In genomic region chr15:71677766-71678165, GRCh38 we compare ENCODE assay signal across 13 cellular contexts.
DNase-seq lines count a peak whose midpoint lies in the region; ATAC-seq, FAIRE-seq and TF ChIP-seq lines count a peak whose summit lies in the region.
"Had no signal": no experiment of that assay in that cellular context is flagged by ENCODE, and none has a peak within 500 bp of the region (broad histone marks: within the 10 kb centered on the region; RNA-seq: fewer than 3 reads in every experiment).

No MANE protein-coding gene starts in this region.

- no peaks in the 10 kb centered on the region for H3K4me1 ChIP-seq in pancreas

- H3K9ac ChIP-seq in neural cell (ENCODE audit: low read length): no peak overlapping the region

- no peak for TF ChIP-seq RAD21 in neural cell (conservative IDR thresholded peaks at IDR 0.05)

- H3F3A ChIP-seq in neural cell (ENCODE audit: insufficient read depth, low read length, poor library complexity, severe bottlenecking): no peaks in the 10 kb centered on the region

- peak overlapping the region in 1 of 2 donors; percentile 38 for H3K4me3 Mint-ChIP-seq in stimulated activated naive CD8-positive, alpha-beta T cell treated with anti-CD3 and anti-CD28 coated beads, Interleukin-15, amount 100 ng/mL, for 72 hours
- H3K4me3 Mint-ChIP-seq in activated T-helper 2 cell treated with anti-CD3 and anti-CD28 coated beads, Interferon-gamma antibody, Interleukin-2, Interleukin-4, amounts not matched to agents 10 μg/mL and 5 μg/mL and 100 μg/mL, durations not matched to agents 14 hours and 24 hours and 36 hours (ENCODE audit: low read depth): no peak overlapping the region
- H3K4me3 Mint-ChIP-seq: activated CD4-positive, alpha-beta T cell treated with anti-CD3 and anti-CD28 coated beads, Interleukin-2, amount 10 ng/mL, durations not matched to agents 7 days and 5 days; activated naive CD8-positive, alpha-beta T cell treated with anti-CD3 and anti-CD28 coated beads, Interleukin-2, amount 10 ng/mL, durations not matched to agents 7 days and 5 days; activated T-cell treated with anti-CD3 and anti-CD28 coated beads, Interleukin-2, amount 50 U/mL, for 4 hours had no signal

- H3K9me2 ChIP-seq in neural cell (ENCODE audit: insufficient read depth, low read length): no peaks in the 10 kb centered on the region

- no peak overlapping the region for H3K4me3 ChIP-seq in neural cell (ENCODE audit: low read length)
- no peak overlapping the region for H3K4me3 ChIP-seq in pancreas

- H3K4me2 ChIP-seq in neural cell (ENCODE audit: low read length): no peak overlapping the region

- TF ChIP-seq CTCF in neural cell (IDR thresholded peaks at IDR 0.05; ENCODE audit: poor library complexity, severe bottlenecking) (no peak), pancreas (IDR thresholded peaks at IDR 0.05) (no peak)

- 74 to 77% methylated on average over 5 of the region's 5 CpGs for WGBS in pancreas, 2 donors

- peaks cover 48% of the 10 kb centered on the region for H3K27me3 Mint-ChIP-seq in stimulated activated naive CD8-positive, alpha-beta T cell treated with anti-CD3 and anti-CD28 coated beads, Interleukin-15, amount 100 ng/mL, for 72 hours
- peaks cover 6% of the 10 kb centered on the region for H3K27me3 Mint-ChIP-seq in activated T-helper 2 cell treated with anti-CD3 and anti-CD28 coated beads, Interferon-gamma antibody, Interleukin-2, Interleukin-4, amounts not matched to agents 10 μg/mL and 5 μg/mL and 100 μg/mL, durations not matched to agents 14 hours and 24 hours and 36 hours (ENCODE audit: low read depth)

- H3K27me3 ChIP-seq in neural cell (ENCODE audit: insufficient read depth, low read depth, low read length) (no peaks in the 10 kb centered on the region), pancreas (no peaks in the 10 kb centered on the region)

- DNase-seq in stimulated activated naive CD8-positive, alpha-beta T cell treated with anti-CD3 and anti-CD28 coated beads, Interleukin-15, amount 100 ng/mL, for 72 hours: no peak
- DNase-seq in stimulated activated naive CD8-positive, alpha-beta T cell treated with anti-CD3 and anti-CD28 coated beads, Interleukin-15, Interleukin-2, amounts not matched to agents 100 U/mL and 50 U/mL, for 24 hours: no peak
- DNase-seq in activated T-helper 2 cell treated with anti-CD3 and anti-CD28 coated beads, Interferon-gamma antibody, Interleukin-2, Interleukin-4, amounts not matched to agents 10 μg/mL and 5 μg/mL and 100 μg/mL, durations not matched to agents 14 hours and 24 hours and 36 hours (ENCODE audit: low spot score): no peak
- DNase-seq in pancreas (no peak), DMS53 (lab: John Stamatoyannopoulos, UW) (no peak), foreskin melanocyte (no peak)
- DNase-seq: activated CD4-positive, alpha-beta T cell treated with anti-CD3 and anti-CD28 coated beads, Interleukin-2, amount 10 ng/mL, durations not matched to agents 7 days and 5 days; activated naive CD8-positive, alpha-beta T cell treated with anti-CD3 and anti-CD28 coated beads, Interleukin-2, amount 10 ng/mL, durations not matched to agents 7 days and 5 days; activated T-cell treated with anti-CD3 and anti-CD28 coated beads, Interleukin-2, amount 50 U/mL, for 4 hours; effector CD8-positive, alpha-beta T cell; Kasumi-1 had no signal

- H3K9me3 Mint-ChIP-seq in stimulated activated naive CD8-positive, alpha-beta T cell treated with anti-CD3 and anti-CD28 coated beads, Interleukin-15, amount 100 ng/mL, for 72 hours: no peaks in the 10 kb centered on the region
- no peaks in the 10 kb centered on the region for H3K9me3 Mint-ChIP-seq in activated T-helper 2 cell treated with anti-CD3 and anti-CD28 coated beads, Interferon-gamma antibody, Interleukin-2, Interleukin-4, amounts not matched to agents 10 μg/mL and 5 μg/mL and 100 μg/mL, durations not matched to agents 14 hours and 24 hours and 36 hours
- H3K9me3 Mint-ChIP-seq: activated CD4-positive, alpha-beta T cell treated with anti-CD3 and anti-CD28 coated beads, Interleukin-2, amount 10 ng/mL, durations not matched to agents 7 days and 5 days; activated naive CD8-positive, alpha-beta T cell treated with anti-CD3 and anti-CD28 coated beads, Interleukin-2, amount 10 ng/mL, durations not matched to agents 7 days and 5 days; activated T-cell treated with anti-CD3 and anti-CD28 coated beads, Interleukin-2, amount 50 U/mL, for 4 hours had no signal

- peaks cover 26% of the 10 kb centered on the region for H3K4me1 Mint-ChIP-seq in stimulated activated naive CD8-positive, alpha-beta T cell treated with anti-CD3 and anti-CD28 coated beads, Interleukin-15, amount 100 ng/mL, for 72 hours
- peaks cover 45% of the 10 kb centered on the region for H3K4me1 Mint-ChIP-seq in activated T-helper 2 cell treated with anti-CD3 and anti-CD28 coated beads, Interferon-gamma antibody, Interleukin-2, Interleukin-4, amounts not matched to agents 10 μg/mL and 5 μg/mL and 100 μg/mL, durations not matched to agents 14 hours and 24 hours and 36 hours (ENCODE audit: low read depth)

- TF ChIP-seq EP300 in neural cell (conservative IDR thresholded peaks at IDR 0.05; ENCODE audit: poor library complexity, severe bottlenecking): no peak

- H4K20me1 ChIP-seq in neural cell (ENCODE audit: insufficient read depth): no peaks in the 10 kb centered on the region

- no peaks in the 10 kb centered on the region for H3K36me3 Mint-ChIP-seq in activated T-helper 2 cell treated with anti-CD3 and anti-CD28 coated beads, Interferon-gamma antibody, Interleukin-2, Interleukin-4, amounts not matched to agents 10 μg/mL and 5 μg/mL and 100 μg/mL, durations not matched to agents 14 hours and 24 hours and 36 hours (ENCODE audit: low read depth)
- H3K36me3 Mint-ChIP-seq: activated naive CD8-positive, alpha-beta T cell treated with anti-CD3 and anti-CD28 coated beads, Interleukin-2, amount 10 ng/mL, durations not matched to agents 7 days and 5 days had no signal

- no peaks in the 10 kb centered on the region for H3K79me2 ChIP-seq in neural cell (replicated peaks; ENCODE audit: insufficient read depth, low read length)

- H3K27ac ChIP-seq in neural cell (ENCODE audit: low read length) (no peak overlapping the region), pancreas (no peak overlapping the region)

- no peaks in the 10 kb centered on the region for H3K9me3 ChIP-seq in neural cell (ENCODE audit: low read length)
- no peaks in the 10 kb centered on the region for H3K9me3 ChIP-seq in pancreas

- no peak for FAIRE-seq in pancreas (lab: Jason Lieb, UNC)
- FAIRE-seq: G401.6 had no signal

- ATAC-seq in stimulated activated naive CD8-positive, alpha-beta T cell treated with anti-CD3 and anti-CD28 coated beads, Interleukin-15, amount 100 ng/mL, for 72 hours: no peak
- no peak for ATAC-seq in stimulated activated naive CD8-positive, alpha-beta T cell treated with anti-CD3 and anti-CD28 coated beads, Interleukin-15, Interleukin-2, amounts not matched to agents 100 U/mL and 50 U/mL, for 24 hours
- no peak for ATAC-seq in pancreas
- ATAC-seq: activated T-cell treated with anti-CD3 and anti-CD28 coated beads, Interleukin-2, amount 50 U/mL, for 4 hours had no signal

- no peaks in the 10 kb centered on the region for H3K36me3 ChIP-seq in neural cell (ENCODE audit: insufficient read depth, low read length)
- no peaks in the 10 kb centered on the region for H3K36me3 ChIP-seq in pancreas

- H3K27ac Mint-ChIP-seq in stimulated activated naive CD8-positive, alpha-beta T cell treated with anti-CD3 and anti-CD28 coated beads, Interleukin-15, amount 100 ng/mL, for 72 hours: peak overlapping the region; percentile 6 to 87
- peak overlapping the region; percentile 70 for H3K27ac Mint-ChIP-seq in activated T-helper 2 cell treated with anti-CD3 and anti-CD28 coated beads, Interferon-gamma antibody, Interleukin-2, Interleukin-4, amounts not matched to agents 10 μg/mL and 5 μg/mL and 100 μg/mL, durations not matched to agents 14 hours and 24 hours and 36 hours
- H3K27ac Mint-ChIP-seq: activated CD4-positive, alpha-beta T cell treated with anti-CD3 and anti-CD28 coated beads, Interleukin-2, amount 10 ng/mL, durations not matched to agents 7 days and 5 days; activated naive CD8-positive, alpha-beta T cell treated with anti-CD3 and anti-CD28 coated beads, Interleukin-2, amount 10 ng/mL, durations not matched to agents 7 days and 5 days had no signal

- intact Hi-C loops in activated T-helper 2 cell treated with anti-CD3 and anti-CD28 coated beads, Interferon-gamma antibody, Interleukin-2, Interleukin-4, amounts not matched to agents 10 μg/mL and 5 μg/mL and 100 μg/mL, durations not matched to agents 14 hours and 24 hours and 36 hours (cut with micrococcal nuclease): no loop called here
- intact Hi-C loops in pancreas (cut with DNase I): no loop called here

- H2AFZ ChIP-seq in neural cell (ENCODE audit: low read depth, low read length): no peak overlapping the region

TF ChIP-seq in neural cell, 6 proteins besides CTCF, POLR2A, EP300 and RAD21:
- TF ChIP-seq EZH2 (IDR thresholded peaks at IDR 0.05; ENCODE audit: borderline replicate concordance, insufficient read depth, low read length, poor library complexity, severe bottlenecking) (no peak), REST (IDR thresholded peaks at IDR 0.05; ENCODE audit: borderline replicate concordance) (peak; percentile 30), TAF1 (IDR thresholded peaks at IDR 0.05; ENCODE audit: low read depth) (no peak)
